In genomic region chr7:23531794-23532489, GRCh38 we compare ENCODE assay signal across 1 cellular context.
TF ChIP-seq lines count a peak whose summit lies in the region.

Gene TRA2A (minus strand): TSS chr7:23531981. CDS start chr7:23531824, 157 bp downstream.

TF ChIP-seq in HepG2, 621 proteins besides CTCF, POLR2A, EP300 and RAD21 (continued from another document and continues in another):
- TF ChIP-seq ETS1 (CRISPR knock-in tag; IDR thresholded peaks at IDR 0.05) (no peak), ZNF333 (CRISPR knock-in tag; IDR thresholded peaks at IDR 0.05; ENCODE audit: borderline replicate concordance) (peak; percentile 99), EED (CRISPR knock-in tag; IDR thresholded peaks at IDR 0.05) (no peak), RORA (CRISPR knock-in tag; IDR thresholded peaks at IDR 0.05) (no peak), AHR (CRISPR knock-in tag; IDR thresholded peaks at IDR 0.05) (peak; percentile 92), ATF3 (CRISPR knock-in tag; IDR thresholded peaks at IDR 0.05) (0 out of 2 replicates have a peak, but pooled peaks have one; percentile 8), ZNF615 (CRISPR knock-in tag; IDR thresholded peaks at IDR 0.05; ENCODE audit: borderline replicate concordance) (no peak), SIX1 (CRISPR knock-in tag; IDR thresholded peaks at IDR 0.05; ENCODE audit: borderline replicate concordance) (no peak), TBL1XR1 (IDR thresholded peaks at IDR 0.05; ENCODE audit: borderline replicate concordance, low read length, partially characterized antibody) (peak; percentile 54), ZBTB34 (CRISPR knock-in tag; IDR thresholded peaks at IDR 0.05) (no peak), MLLT10 (CRISPR knock-in tag; IDR thresholded peaks at IDR 0.05) (no peak), ZNF790 (CRISPR knock-in tag; IDR thresholded peaks at IDR 0.05; ENCODE audit: borderline replicate concordance) (no peak), ZNF605 (CRISPR knock-in tag; IDR thresholded peaks at IDR 0.05) (peak; percentile 91), PTBP1 (IDR thresholded peaks at IDR 0.05; ENCODE audit: low read depth, low read length, poor library complexity, severe bottlenecking) (no peak), SMC3 (IDR thresholded peaks at IDR 0.05; ENCODE audit: low read length) (no peak), HINFP (CRISPR knock-in tag; IDR thresholded peaks at IDR 0.05; ENCODE audit: low read depth) (peak; percentile 79), HOXA9 (CRISPR knock-in tag; IDR thresholded peaks at IDR 0.05; ENCODE audit: borderline replicate concordance) (peak; percentile 76; the same call in 1 of the 2 replicates), PITX1 (CRISPR knock-in tag; IDR thresholded peaks at IDR 0.05) (peak; percentile 30; the same call in 1 of the 2 replicates), ZNF670 (CRISPR knock-in tag; IDR thresholded peaks at IDR 0.05; ENCODE audit: borderline replicate concordance) (peak; percentile 58; the same call in 1 of the 2 replicates), MAF1 (CRISPR knock-in tag; IDR thresholded peaks at IDR 0.05; ENCODE audit: borderline replicate concordance) (peak; percentile 70; the same call in 1 of the 2 replicates), E2F1 (CRISPR knock-in tag; IDR thresholded peaks at IDR 0.05) (no peak), NBN (conservative IDR thresholded peaks at IDR 0.05) (no peak), HNRNPH1 (optimal IDR thresholded peaks at IDR 0.05; ENCODE audit: low read depth, low read length) (no peak), ZBTB40 (IDR thresholded peaks at IDR 0.05) (no peak), ZBTB40 (CRISPR knock-in tag; IDR thresholded peaks at IDR 0.05) (peak; percentile 53), TGIF2 (CRISPR knock-in tag; IDR thresholded peaks at IDR 0.05) (peak; percentile 30; the same call in 1 of the 2 replicates), TARDBP (CRISPR knock-in tag; IDR thresholded peaks at IDR 0.05) (no peak; the same call in 1 of the 2 replicates), ZMYM4 (CRISPR knock-in tag; IDR thresholded peaks at IDR 0.05) (peak; percentile 89), CSRNP1 (CRISPR knock-in tag; IDR thresholded peaks at IDR 0.05) (peak; percentile 66), ZNF441 (CRISPR knock-in tag; IDR thresholded peaks at IDR 0.05; ENCODE audit: borderline replicate concordance) (peak; percentile 69; the same call in 1 of the 2 replicates), SOX13 (IDR thresholded peaks at IDR 0.05) (no peak), SOX13 (CRISPR knock-in tag; conservative IDR thresholded peaks at IDR 0.05 in 1 of 2, IDR thresholded peaks at IDR 0.05 in 1 of 2) (peak in 1 of 2 experiments; percentile 40; a peak in 1 of 4 replicates), MTA1 (CRISPR knock-in tag; IDR thresholded peaks at IDR 0.05; ENCODE audit: borderline replicate concordance) (no peak), ZNF747 (CRISPR knock-in tag; IDR thresholded peaks at IDR 0.05; ENCODE audit: borderline replicate concordance) (peak; percentile 70; the same call in 1 of the 2 replicates), ZNF607 (CRISPR knock-in tag; IDR thresholded peaks at IDR 0.05; ENCODE audit: borderline replicate concordance) (no peak; the same call in 1 of the 2 replicates), ZNF709 (CRISPR knock-in tag; IDR thresholded peaks at IDR 0.05) (no peak), ZNF597 (CRISPR knock-in tag; IDR thresholded peaks at IDR 0.05) (no peak), SALL2 (CRISPR knock-in tag; IDR thresholded peaks at IDR 0.05) (no peak)
- TF ChIP-seq, protein P1, sequence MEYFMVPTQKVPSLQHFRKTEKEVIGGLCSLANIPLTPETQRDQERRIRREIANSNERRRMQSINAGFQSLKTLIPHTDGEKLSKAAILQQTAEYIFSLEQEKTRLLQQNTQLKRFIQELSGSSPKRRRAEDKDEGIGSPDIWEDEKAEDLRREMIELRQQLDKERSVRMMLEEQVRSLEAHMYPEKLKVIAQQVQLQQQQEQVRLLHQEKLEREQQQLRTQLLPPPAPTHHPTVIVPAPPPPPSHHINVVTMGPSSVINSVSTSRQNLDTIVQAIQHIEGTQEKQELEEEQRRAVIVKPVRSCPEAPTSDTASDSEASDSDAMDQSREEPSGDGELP (IDR thresholded peaks at IDR 0.05; ENCODE audit: borderline replicate concordance, low read depth), result peak; percentile 41; the same call in 1 of the 2 replicates
- TF ChIP-seq, protein P2, sequence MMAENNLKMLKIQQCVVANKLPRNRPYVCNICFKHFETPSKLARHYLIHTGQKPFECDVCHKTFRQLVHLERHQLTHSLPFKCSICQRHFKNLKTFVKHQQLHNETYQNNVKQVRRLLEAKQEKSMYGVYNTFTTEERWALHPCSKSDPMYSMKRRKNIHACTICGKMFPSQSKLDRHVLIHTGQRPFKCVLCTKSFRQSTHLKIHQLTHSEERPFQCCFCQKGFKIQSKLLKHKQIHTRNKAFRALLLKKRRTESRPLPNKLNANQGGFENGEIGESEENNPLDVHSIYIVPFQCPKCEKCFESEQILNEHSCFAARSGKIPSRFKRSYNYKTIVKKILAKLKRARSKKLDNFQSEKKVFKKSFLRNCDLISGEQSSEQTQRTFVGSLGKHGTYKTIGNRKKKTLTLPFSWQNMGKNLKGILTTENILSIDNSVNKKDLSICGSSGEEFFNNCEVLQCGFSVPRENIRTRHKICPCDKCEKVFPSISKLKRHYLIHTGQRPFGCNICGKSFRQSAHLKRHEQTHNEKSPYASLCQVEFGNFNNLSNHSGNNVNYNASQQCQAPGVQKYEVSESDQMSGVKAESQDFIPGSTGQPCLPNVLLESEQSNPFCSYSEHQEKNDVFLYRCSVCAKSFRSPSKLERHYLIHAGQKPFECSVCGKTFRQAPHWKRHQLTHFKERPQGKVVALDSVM (CRISPR knock-in tag; IDR thresholded peaks at IDR 0.05), result peak; percentile 88
